In the genomic region with DNA sequence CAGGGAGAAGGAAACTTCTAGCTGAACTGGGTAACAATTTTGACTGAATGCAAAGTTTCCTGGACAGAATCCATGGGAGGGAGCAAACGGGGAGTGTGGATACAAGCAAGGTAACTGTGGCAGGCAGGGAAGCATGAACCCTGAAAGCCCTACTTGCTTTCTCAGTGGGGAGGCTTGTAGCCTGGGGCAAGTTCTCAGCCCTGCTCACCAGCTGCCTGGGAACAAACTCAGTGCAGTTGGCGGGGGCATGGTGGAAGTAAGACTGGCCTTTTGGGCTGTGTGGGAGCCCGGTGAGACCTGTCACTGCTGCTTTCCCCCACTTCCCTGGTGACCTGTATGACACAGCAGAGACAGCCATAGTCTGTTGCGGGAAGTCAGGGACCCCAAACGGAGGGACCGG, we compare ENCODE assay signal across 2 cellular contexts.
TF ChIP-seq lines count a peak whose summit lies in the region.

No MANE protein-coding gene starts in this region.

TF ChIP-seq in GM23338, 12 proteins besides CTCF, POLR2A, EP300 and RAD21 (continued from another document):
- no peak for TF ChIP-seq STAT1 (IDR thresholded peaks at IDR 0.05; ENCODE audit: unreplicated experiment)
- TF ChIP-seq EZH2 (IDR thresholded peaks at IDR 0.05; ENCODE audit: low read depth, unreplicated experiment), result no peak
- TF ChIP-seq, protein P1, sequence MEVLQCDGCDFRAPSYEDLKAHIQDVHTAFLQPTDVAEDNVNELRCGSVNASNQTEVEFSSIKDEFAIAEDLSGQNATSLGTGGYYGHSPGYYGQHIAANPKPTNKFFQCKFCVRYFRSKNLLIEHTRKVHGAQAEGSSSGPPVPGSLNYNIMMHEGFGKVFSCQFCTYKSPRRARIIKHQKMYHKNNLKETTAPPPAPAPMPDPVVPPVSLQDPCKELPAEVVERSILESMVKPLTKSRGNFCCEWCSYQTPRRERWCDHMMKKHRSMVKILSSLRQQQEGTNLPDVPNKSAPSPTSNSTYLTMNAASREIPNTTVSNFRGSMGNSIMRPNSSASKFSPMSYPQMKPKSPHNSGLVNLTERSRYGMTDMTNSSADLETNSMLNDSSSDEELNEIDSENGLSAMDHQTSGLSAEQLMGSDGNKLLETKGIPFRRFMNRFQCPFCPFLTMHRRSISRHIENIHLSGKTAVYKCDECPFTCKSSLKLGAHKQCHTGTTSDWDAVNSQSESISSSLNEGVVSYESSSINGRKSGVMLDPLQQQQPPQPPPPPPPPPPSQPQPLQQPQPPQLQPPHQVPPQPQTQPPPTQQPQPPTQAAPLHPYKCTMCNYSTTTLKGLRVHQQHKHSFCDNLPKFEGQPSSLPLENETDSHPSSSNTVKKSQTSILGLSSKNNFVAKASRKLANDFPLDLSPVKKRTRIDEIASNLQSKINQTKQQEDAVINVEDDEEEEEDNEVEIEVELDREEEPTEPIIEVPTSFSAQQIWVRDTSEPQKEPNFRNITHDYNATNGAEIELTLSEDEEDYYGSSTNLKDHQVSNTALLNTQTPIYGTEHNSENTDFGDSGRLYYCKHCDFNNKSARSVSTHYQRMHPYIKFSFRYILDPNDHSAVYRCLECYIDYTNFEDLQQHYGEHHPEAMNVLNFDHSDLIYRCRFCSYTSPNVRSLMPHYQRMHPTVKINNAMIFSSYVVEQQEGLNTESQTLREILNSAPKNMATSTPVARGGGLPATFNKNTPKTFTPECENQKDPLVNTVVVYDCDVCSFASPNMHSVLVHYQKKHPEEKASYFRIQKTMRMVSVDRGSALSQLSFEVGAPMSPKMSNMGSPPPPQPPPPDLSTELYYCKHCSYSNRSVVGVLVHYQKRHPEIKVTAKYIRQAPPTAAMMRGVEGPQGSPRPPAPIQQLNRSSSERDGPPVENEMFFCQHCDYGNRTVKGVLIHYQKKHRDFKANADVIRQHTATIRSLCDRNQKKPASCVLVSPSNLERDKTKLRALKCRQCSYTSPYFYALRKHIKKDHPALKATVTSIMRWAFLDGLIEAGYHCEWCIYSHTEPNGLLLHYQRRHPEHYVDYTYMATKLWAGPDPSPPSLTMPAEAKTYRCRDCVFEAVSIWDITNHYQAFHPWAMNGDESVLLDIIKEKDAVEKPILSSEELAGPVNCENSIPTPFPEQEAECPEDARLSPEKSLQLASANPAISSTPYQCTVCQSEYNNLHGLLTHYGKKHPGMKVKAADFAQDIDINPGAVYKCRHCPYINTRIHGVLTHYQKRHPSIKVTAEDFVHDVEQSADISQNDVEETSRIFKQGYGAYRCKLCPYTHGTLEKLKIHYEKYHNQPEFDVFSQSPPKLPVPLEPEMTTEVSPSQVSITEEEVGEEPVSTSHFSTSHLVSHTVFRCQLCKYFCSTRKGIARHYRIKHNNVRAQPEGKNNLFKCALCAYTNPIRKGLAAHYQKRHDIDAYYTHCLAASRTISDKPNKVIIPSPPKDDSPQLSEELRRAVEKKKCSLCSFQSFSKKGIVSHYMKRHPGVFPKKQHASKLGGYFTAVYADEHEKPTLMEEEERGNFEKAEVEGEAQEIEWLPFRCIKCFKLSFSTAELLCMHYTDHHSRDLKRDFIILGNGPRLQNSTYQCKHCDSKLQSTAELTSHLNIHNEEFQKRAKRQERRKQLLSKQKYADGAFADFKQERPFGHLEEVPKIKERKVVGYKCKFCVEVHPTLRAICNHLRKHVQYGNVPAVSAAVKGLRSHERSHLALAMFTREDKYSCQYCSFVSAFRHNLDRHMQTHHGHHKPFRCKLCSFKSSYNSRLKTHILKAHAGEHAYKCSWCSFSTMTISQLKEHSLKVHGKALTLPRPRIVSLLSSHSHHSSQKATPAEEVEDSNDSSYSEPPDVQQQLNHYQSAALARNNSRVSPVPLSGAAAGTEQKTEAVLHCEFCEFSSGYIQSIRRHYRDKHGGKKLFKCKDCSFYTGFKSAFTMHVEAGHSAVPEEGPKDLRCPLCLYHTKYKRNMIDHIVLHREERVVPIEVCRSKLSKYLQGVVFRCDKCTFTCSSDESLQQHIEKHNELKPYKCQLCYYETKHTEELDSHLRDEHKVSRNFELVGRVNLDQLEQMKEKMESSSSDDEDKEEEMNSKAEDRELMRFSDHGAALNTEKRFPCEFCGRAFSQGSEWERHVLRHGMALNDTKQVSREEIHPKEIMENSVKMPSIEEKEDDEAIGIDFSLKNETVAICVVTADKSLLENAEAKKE (CRISPR knock-in tag; IDR thresholded peaks at IDR 0.05), result no peak
- TF ChIP-seq, protein P2, sequence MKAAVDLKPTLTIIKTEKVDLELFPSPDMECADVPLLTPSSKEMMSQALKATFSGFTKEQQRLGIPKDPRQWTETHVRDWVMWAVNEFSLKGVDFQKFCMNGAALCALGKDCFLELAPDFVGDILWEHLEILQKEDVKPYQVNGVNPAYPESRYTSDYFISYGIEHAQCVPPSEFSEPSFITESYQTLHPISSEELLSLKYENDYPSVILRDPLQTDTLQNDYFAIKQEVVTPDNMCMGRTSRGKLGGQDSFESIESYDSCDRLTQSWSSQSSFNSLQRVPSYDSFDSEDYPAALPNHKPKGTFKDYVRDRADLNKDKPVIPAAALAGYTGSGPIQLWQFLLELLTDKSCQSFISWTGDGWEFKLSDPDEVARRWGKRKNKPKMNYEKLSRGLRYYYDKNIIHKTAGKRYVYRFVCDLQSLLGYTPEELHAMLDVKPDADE (IDR thresholded peaks at IDR 0.05), result no peak
- TF ChIP-seq NANOG (IDR thresholded peaks at IDR 0.05; ENCODE audit: borderline replicate concordance), result no peak
- TF ChIP-seq POLR2AphosphoS5 (IDR thresholded peaks at IDR 0.05; ENCODE audit: low read depth), result no peak
- no peak for TF ChIP-seq CREB1 (CRISPR knock-in tag; IDR thresholded peaks at IDR 0.05; ENCODE audit: low read depth)
- no peak for TF ChIP-seq EZH2phosphoT487 (IDR thresholded peaks at IDR 0.05; ENCODE audit: unreplicated experiment)
- no peak for TF ChIP-seq ZNF114 (CRISPR knock-in tag; IDR thresholded peaks at IDR 0.05)

TF ChIP-seq in WTC11, 78 proteins besides CTCF, POLR2A, EP300 and RAD21 (continued from another document):
- TF ChIP-seq, protein P3, sequence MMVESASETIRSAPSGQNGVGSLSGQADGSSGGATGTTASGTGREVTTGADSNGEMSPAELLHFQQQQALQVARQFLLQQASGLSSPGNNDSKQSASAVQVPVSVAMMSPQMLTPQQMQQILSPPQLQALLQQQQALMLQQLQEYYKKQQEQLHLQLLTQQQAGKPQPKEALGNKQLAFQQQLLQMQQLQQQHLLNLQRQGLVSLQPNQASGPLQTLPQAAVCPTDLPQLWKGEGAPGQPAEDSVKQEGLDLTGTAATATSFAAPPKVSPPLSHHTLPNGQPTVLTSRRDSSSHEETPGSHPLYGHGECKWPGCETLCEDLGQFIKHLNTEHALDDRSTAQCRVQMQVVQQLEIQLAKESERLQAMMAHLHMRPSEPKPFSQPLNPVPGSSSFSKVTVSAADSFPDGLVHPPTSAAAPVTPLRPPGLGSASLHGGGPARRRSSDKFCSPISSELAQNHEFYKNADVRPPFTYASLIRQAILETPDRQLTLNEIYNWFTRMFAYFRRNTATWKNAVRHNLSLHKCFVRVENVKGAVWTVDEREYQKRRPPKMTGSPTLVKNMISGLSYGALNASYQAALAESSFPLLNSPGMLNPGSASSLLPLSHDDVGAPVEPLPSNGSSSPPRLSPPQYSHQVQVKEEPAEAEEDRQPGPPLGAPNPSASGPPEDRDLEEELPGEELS (CRISPR knock-in tag; IDR thresholded peaks at IDR 0.05), result no peak
- TF ChIP-seq MYBL2 (CRISPR knock-in tag; IDR thresholded peaks at IDR 0.05) (no peak), JAZF1 (CRISPR knock-in tag; IDR thresholded peaks at IDR 0.05) (no peak), NFYB (CRISPR knock-in tag; conservative IDR thresholded peaks at IDR 0.05; ENCODE audit: low read depth) (no peak), RELA (CRISPR knock-in tag; IDR thresholded peaks at IDR 0.05; ENCODE audit: borderline replicate concordance) (no peak), CBFB (CRISPR knock-in tag; IDR thresholded peaks at IDR 0.05; ENCODE audit: low read depth) (no peak), GABPB1 (CRISPR knock-in tag; IDR thresholded peaks at IDR 0.05) (no peak), ETV6 (CRISPR knock-in tag; IDR thresholded peaks at IDR 0.05) (no peak), NR1H2 (CRISPR knock-in tag; IDR thresholded peaks at IDR 0.05) (no peak), ZNF671 (CRISPR knock-in tag; IDR thresholded peaks at IDR 0.05) (no peak), ZNF416 (CRISPR knock-in tag; IDR thresholded peaks at IDR 0.05) (no peak)
- TF ChIP-seq, protein P4, sequence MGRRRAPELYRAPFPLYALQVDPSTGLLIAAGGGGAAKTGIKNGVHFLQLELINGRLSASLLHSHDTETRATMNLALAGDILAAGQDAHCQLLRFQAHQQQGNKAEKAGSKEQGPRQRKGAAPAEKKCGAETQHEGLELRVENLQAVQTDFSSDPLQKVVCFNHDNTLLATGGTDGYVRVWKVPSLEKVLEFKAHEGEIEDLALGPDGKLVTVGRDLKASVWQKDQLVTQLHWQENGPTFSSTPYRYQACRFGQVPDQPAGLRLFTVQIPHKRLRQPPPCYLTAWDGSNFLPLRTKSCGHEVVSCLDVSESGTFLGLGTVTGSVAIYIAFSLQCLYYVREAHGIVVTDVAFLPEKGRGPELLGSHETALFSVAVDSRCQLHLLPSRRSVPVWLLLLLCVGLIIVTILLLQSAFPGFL (CRISPR knock-in tag; IDR thresholded peaks at IDR 0.05; ENCODE audit: borderline replicate concordance), result no peak
- TF ChIP-seq, protein P5, sequence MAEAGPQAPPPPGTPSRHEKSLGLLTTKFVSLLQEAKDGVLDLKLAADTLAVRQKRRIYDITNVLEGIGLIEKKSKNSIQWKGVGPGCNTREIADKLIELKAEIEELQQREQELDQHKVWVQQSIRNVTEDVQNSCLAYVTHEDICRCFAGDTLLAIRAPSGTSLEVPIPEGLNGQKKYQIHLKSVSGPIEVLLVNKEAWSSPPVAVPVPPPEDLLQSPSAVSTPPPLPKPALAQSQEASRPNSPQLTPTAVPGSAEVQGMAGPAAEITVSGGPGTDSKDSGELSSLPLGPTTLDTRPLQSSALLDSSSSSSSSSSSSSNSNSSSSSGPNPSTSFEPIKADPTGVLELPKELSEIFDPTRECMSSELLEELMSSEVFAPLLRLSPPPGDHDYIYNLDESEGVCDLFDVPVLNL (CRISPR knock-in tag; IDR thresholded peaks at IDR 0.05; ENCODE audit: borderline replicate concordance, low read depth), result no peak
- TF ChIP-seq, protein P6, sequence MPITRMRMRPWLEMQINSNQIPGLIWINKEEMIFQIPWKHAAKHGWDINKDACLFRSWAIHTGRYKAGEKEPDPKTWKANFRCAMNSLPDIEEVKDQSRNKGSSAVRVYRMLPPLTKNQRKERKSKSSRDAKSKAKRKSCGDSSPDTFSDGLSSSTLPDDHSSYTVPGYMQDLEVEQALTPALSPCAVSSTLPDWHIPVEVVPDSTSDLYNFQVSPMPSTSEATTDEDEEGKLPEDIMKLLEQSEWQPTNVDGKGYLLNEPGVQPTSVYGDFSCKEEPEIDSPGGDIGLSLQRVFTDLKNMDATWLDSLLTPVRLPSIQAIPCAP (CRISPR knock-in tag; IDR thresholded peaks at IDR 0.05), result no peak
- TF ChIP-seq, protein P7, sequence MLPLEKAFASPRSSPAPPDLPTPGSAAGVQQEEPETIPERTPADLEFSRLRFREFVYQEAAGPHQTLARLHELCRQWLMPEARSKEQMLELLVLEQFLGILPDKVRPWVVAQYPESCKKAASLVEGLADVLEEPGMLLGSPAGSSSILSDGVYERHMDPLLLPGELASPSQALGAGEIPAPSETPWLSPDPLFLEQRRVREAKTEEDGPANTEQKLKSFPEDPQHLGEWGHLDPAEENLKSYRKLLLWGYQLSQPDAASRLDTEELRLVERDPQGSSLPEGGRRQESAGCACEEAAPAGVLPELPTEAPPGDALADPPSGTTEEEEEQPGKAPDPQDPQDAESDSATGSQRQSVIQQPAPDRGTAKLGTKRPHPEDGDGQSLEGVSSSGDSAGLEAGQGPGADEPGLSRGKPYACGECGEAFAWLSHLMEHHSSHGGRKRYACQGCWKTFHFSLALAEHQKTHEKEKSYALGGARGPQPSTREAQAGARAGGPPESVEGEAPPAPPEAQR (CRISPR knock-in tag; IDR thresholded peaks at IDR 0.05), result no peak
- TF ChIP-seq, protein P8, sequence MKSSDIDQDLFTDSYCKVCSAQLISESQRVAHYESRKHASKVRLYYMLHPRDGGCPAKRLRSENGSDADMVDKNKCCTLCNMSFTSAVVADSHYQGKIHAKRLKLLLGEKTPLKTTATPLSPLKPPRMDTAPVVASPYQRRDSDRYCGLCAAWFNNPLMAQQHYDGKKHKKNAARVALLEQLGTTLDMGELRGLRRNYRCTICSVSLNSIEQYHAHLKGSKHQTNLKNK (CRISPR knock-in tag; IDR thresholded peaks at IDR 0.05), result no peak
- TF ChIP-seq, protein P9, sequence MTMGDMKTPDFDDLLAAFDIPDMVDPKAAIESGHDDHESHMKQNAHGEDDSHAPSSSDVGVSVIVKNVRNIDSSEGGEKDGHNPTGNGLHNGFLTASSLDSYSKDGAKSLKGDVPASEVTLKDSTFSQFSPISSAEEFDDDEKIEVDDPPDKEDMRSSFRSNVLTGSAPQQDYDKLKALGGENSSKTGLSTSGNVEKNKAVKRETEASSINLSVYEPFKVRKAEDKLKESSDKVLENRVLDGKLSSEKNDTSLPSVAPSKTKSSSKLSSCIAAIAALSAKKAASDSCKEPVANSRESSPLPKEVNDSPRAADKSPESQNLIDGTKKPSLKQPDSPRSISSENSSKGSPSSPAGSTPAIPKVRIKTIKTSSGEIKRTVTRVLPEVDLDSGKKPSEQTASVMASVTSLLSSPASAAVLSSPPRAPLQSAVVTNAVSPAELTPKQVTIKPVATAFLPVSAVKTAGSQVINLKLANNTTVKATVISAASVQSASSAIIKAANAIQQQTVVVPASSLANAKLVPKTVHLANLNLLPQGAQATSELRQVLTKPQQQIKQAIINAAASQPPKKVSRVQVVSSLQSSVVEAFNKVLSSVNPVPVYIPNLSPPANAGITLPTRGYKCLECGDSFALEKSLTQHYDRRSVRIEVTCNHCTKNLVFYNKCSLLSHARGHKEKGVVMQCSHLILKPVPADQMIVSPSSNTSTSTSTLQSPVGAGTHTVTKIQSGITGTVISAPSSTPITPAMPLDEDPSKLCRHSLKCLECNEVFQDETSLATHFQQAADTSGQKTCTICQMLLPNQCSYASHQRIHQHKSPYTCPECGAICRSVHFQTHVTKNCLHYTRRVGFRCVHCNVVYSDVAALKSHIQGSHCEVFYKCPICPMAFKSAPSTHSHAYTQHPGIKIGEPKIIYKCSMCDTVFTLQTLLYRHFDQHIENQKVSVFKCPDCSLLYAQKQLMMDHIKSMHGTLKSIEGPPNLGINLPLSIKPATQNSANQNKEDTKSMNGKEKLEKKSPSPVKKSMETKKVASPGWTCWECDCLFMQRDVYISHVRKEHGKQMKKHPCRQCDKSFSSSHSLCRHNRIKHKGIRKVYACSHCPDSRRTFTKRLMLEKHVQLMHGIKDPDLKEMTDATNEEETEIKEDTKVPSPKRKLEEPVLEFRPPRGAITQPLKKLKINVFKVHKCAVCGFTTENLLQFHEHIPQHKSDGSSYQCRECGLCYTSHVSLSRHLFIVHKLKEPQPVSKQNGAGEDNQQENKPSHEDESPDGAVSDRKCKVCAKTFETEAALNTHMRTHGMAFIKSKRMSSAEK (CRISPR knock-in tag; IDR thresholded peaks at IDR 0.05; ENCODE audit: borderline replicate concordance), result no peak
- TF ChIP-seq, protein P10, sequence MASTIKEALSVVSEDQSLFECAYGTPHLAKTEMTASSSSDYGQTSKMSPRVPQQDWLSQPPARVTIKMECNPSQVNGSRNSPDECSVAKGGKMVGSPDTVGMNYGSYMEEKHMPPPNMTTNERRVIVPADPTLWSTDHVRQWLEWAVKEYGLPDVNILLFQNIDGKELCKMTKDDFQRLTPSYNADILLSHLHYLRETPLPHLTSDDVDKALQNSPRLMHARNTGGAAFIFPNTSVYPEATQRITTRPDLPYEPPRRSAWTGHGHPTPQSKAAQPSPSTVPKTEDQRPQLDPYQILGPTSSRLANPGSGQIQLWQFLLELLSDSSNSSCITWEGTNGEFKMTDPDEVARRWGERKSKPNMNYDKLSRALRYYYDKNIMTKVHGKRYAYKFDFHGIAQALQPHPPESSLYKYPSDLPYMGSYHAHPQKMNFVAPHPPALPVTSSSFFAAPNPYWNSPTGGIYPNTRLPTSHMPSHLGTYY (CRISPR knock-in tag; IDR thresholded peaks at IDR 0.05), result no peak
